Comparison of ENCODE assay signal across 1 cellular context in genomic region chr3:119944091-119944490, GRCh38.
TF ChIP-seq lines count a peak whose summit lies in the region.

No MANE protein-coding gene starts in this region.

TF ChIP-seq in GM23338, 12 proteins besides CTCF, POLR2A, EP300 and RAD21 (continued from another document):
- TF ChIP-seq REST (IDR thresholded peaks at IDR 0.05; ENCODE audit: unreplicated experiment) (no peak), JUNB (IDR thresholded peaks at IDR 0.05; ENCODE audit: unreplicated experiment) (no peak), NANOG (IDR thresholded peaks at IDR 0.05; ENCODE audit: borderline replicate concordance) (no peak), EZH2phosphoT487 (IDR thresholded peaks at IDR 0.05; ENCODE audit: unreplicated experiment) (no peak), ZNF331 (CRISPR knock-in tag; IDR thresholded peaks at IDR 0.05; ENCODE audit: low read depth) (no peak), CREB1 (CRISPR knock-in tag; IDR thresholded peaks at IDR 0.05; ENCODE audit: low read depth) (no peak), STAT1 (IDR thresholded peaks at IDR 0.05; ENCODE audit: unreplicated experiment) (no peak), EZH2 (IDR thresholded peaks at IDR 0.05; ENCODE audit: low read depth, unreplicated experiment) (no peak)
- TF ChIP-seq, protein P1, sequence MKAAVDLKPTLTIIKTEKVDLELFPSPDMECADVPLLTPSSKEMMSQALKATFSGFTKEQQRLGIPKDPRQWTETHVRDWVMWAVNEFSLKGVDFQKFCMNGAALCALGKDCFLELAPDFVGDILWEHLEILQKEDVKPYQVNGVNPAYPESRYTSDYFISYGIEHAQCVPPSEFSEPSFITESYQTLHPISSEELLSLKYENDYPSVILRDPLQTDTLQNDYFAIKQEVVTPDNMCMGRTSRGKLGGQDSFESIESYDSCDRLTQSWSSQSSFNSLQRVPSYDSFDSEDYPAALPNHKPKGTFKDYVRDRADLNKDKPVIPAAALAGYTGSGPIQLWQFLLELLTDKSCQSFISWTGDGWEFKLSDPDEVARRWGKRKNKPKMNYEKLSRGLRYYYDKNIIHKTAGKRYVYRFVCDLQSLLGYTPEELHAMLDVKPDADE (IDR thresholded peaks at IDR 0.05): no peak
